Comparison of ENCODE assay signal across 1 cellular context in the genomic region with DNA sequence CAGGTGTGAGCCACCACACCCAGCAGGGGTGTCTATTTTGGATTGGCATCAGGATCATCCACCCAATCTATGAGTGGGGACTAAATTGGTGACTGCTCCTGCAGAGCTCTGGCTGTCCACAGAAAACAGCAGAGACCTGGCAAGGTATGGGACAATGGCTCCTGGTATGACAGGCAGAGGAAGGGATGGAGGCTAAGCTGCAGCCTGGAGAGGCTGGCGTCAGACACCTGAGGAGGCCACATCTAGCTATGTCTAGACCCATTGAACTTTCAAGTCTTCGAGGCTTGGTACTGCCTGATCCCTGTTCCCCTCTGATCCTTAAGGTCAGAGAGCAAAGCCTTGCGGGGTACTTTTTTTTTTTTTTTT.
TF ChIP-seq lines count a peak whose summit lies in the region.

No MANE protein-coding gene starts in this region.

TF ChIP-seq in IMR-90, 13 proteins besides CTCF, POLR2A, EP300 and RAD21:
- TF ChIP-seq MAFK (IDR thresholded peaks at IDR 0.05; ENCODE audit: low read depth, low read length), result no peak
- TF ChIP-seq CEBPB (IDR thresholded peaks at IDR 0.05; ENCODE audit: low read depth, low read length), result no peak
- no peak for TF ChIP-seq SMC3 (IDR thresholded peaks at IDR 0.05; ENCODE audit: low read depth, low read length)
- no peak for TF ChIP-seq FOS (IDR thresholded peaks at IDR 0.05; ENCODE audit: low read depth, low read length)
- TF ChIP-seq RCOR1 (IDR thresholded peaks at IDR 0.05; ENCODE audit: insufficient replicate concordance, low read length), result no peak
- TF ChIP-seq, protein P1, sequence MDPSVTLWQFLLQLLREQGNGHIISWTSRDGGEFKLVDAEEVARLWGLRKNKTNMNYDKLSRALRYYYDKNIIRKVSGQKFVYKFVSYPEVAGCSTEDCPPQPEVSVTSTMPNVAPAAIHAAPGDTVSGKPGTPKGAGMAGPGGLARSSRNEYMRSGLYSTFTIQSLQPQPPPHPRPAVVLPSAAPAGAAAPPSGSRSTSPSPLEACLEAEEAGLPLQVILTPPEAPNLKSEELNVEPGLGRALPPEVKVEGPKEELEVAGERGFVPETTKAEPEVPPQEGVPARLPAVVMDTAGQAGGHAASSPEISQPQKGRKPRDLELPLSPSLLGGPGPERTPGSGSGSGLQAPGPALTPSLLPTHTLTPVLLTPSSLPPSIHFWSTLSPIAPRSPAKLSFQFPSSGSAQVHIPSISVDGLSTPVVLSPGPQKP (IDR thresholded peaks at IDR 0.05; ENCODE audit: borderline replicate concordance, low read depth, low read length), result no peak
- no peak for TF ChIP-seq USF2 (IDR thresholded peaks at IDR 0.05; ENCODE audit: low read depth, low read length)
- TF ChIP-seq MXI1 (IDR thresholded peaks at IDR 0.05; ENCODE audit: borderline replicate concordance, low read depth, low read length), result no peak
- no peak for TF ChIP-seq RFX5 (IDR thresholded peaks at IDR 0.05; ENCODE audit: low read depth, low read length)
- no peak for TF ChIP-seq CHD1 (IDR thresholded peaks at IDR 0.05; ENCODE audit: low read depth, low read length)
- no peak for TF ChIP-seq MAZ (IDR thresholded peaks at IDR 0.05; ENCODE audit: borderline replicate concordance, low read depth, low read length)
- no peak for TF ChIP-seq NFE2L2 (IDR thresholded peaks at IDR 0.05; ENCODE audit: low read depth, low read length)
- TF ChIP-seq BHLHE40 (IDR thresholded peaks at IDR 0.05; ENCODE audit: low read depth, low read length), result no peak
